Comparison of ENCODE assay signal across 1 cellular context in genomic region chr21:33380483-33380998, GRCh38.
TF ChIP-seq lines count a peak whose summit lies in the region.

No MANE protein-coding gene starts in this region.

TF ChIP-seq in GM12878, 131 proteins besides CTCF, POLR2A, EP300 and RAD21 (continues in another document):
- TF ChIP-seq BCL3 (IDR thresholded peaks at IDR 0.05; ENCODE audit: borderline replicate concordance, insufficient read depth, low read depth, low read length, poor library complexity, severe bottlenecking) (peak; percentile 97), CBX5 (IDR thresholded peaks at IDR 0.05; ENCODE audit: low read depth) (0 out of 2 replicates have a peak, but pooled peaks have one; percentile 39), IKZF1 (conservative IDR thresholded peaks at IDR 0.05) (peak; percentile 69), NBN (IDR thresholded peaks at IDR 0.05) (peak; percentile 50; the same call in 1 of the 2 replicates), IRF3 (IDR thresholded peaks at IDR 0.05) (no peak), POLR2AphosphoS5 (IDR thresholded peaks at IDR 0.05; ENCODE audit: low read length) (peak; percentile 78), ATF7 (IDR thresholded peaks at IDR 0.05; ENCODE audit: low read depth) (peak; percentile 61; the same call in 1 of the 2 replicates), CBFB (IDR thresholded peaks at IDR 0.05; ENCODE audit: low read depth) (no peak), ZBED1 (IDR thresholded peaks at IDR 0.05; ENCODE audit: borderline replicate concordance) (no peak), E4F1 (IDR thresholded peaks at IDR 0.05; ENCODE audit: borderline replicate concordance, partially characterized antibody) (no peak), BRCA1 (IDR thresholded peaks at IDR 0.05; ENCODE audit: low read depth, low read length) (no peak), PRDM15 (CRISPR knock-in tag; IDR thresholded peaks at IDR 0.05) (no peak), SMAD1 (IDR thresholded peaks at IDR 0.05; ENCODE audit: low read depth, partially characterized antibody) (no peak), MEF2B (IDR thresholded peaks at IDR 0.05; ENCODE audit: partially characterized antibody, poor library complexity, severe bottlenecking) (peak; percentile 52), POLR2AphosphoS2 (IDR thresholded peaks at IDR 0.05; ENCODE audit: low read depth, low read length) (no peak), BACH1 (IDR thresholded peaks at IDR 0.05; ENCODE audit: borderline replicate concordance) (peak; percentile 31; the same call in 1 of the 2 replicates), BHLHE40 (IDR thresholded peaks at IDR 0.05; ENCODE audit: borderline replicate concordance in 1 of 2, low read depth in 2 of 2, low read length in 1 of 2) (peak; percentile 27 to 44; a peak in 1 of 4 replicates), SIX5 (IDR thresholded peaks at IDR 0.05; ENCODE audit: low read depth, low read length, severe bottlenecking) (no peak), TCF3 (IDR thresholded peaks at IDR 0.05; ENCODE audit: borderline replicate concordance, insufficient read depth, low read depth, low read length) (0 out of 2 replicates have a peak, but pooled peaks have one; percentile 43), NFIC (IDR thresholded peaks at IDR 0.05; ENCODE audit: low read depth, low read length) (no peak; the same call in 1 of the 2 replicates), MXI1 (IDR thresholded peaks at IDR 0.05; ENCODE audit: low read depth, low read length) (no peak), SRF (IDR thresholded peaks at IDR 0.05; ENCODE audit: low read depth in 2 of 2, low read length in 2 of 2) (peak; percentile 100), RUNX3 (IDR thresholded peaks at IDR 0.05; ENCODE audit: low read length) (no peak), CHD1 (IDR thresholded peaks at IDR 0.05; ENCODE audit: low read depth, low read length) (no peak), BMI1 (IDR thresholded peaks at IDR 0.05; ENCODE audit: borderline replicate concordance) (no peak), ZSCAN29 (IDR thresholded peaks at IDR 0.05) (no peak), SUZ12 (IDR thresholded peaks at IDR 0.05; ENCODE audit: unreplicated experiment) (no peak)
- TF ChIP-seq, protein P1, sequence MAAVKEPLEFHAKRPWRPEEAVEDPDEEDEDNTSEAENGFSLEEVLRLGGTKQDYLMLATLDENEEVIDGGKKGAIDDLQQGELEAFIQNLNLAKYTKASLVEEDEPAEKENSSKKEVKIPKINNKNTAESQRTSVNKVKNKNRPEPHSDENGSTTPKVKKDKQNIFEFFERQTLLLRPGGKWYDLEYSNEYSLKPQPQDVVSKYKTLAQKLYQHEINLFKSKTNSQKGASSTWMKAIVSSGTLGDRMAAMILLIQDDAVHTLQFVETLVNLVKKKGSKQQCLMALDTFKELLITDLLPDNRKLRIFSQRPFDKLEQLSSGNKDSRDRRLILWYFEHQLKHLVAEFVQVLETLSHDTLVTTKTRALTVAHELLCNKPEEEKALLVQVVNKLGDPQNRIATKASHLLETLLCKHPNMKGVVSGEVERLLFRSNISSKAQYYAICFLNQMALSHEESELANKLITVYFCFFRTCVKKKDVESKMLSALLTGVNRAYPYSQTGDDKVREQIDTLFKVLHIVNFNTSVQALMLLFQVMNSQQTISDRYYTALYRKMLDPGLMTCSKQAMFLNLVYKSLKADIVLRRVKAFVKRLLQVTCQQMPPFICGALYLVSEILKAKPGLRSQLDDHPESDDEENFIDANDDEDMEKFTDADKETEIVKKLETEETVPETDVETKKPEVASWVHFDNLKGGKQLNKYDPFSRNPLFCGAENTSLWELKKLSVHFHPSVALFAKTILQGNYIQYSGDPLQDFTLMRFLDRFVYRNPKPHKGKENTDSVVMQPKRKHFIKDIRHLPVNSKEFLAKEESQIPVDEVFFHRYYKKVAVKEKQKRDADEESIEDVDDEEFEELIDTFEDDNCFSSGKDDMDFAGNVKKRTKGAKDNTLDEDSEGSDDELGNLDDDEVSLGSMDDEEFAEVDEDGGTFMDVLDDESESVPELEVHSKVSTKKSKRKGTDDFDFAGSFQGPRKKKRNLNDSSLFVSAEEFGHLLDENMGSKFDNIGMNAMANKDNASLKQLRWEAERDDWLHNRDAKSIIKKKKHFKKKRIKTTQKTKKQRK (IDR thresholded peaks at IDR 0.05; ENCODE audit: low read depth, low read length): no peak
- TF ChIP-seq, protein P2, sequence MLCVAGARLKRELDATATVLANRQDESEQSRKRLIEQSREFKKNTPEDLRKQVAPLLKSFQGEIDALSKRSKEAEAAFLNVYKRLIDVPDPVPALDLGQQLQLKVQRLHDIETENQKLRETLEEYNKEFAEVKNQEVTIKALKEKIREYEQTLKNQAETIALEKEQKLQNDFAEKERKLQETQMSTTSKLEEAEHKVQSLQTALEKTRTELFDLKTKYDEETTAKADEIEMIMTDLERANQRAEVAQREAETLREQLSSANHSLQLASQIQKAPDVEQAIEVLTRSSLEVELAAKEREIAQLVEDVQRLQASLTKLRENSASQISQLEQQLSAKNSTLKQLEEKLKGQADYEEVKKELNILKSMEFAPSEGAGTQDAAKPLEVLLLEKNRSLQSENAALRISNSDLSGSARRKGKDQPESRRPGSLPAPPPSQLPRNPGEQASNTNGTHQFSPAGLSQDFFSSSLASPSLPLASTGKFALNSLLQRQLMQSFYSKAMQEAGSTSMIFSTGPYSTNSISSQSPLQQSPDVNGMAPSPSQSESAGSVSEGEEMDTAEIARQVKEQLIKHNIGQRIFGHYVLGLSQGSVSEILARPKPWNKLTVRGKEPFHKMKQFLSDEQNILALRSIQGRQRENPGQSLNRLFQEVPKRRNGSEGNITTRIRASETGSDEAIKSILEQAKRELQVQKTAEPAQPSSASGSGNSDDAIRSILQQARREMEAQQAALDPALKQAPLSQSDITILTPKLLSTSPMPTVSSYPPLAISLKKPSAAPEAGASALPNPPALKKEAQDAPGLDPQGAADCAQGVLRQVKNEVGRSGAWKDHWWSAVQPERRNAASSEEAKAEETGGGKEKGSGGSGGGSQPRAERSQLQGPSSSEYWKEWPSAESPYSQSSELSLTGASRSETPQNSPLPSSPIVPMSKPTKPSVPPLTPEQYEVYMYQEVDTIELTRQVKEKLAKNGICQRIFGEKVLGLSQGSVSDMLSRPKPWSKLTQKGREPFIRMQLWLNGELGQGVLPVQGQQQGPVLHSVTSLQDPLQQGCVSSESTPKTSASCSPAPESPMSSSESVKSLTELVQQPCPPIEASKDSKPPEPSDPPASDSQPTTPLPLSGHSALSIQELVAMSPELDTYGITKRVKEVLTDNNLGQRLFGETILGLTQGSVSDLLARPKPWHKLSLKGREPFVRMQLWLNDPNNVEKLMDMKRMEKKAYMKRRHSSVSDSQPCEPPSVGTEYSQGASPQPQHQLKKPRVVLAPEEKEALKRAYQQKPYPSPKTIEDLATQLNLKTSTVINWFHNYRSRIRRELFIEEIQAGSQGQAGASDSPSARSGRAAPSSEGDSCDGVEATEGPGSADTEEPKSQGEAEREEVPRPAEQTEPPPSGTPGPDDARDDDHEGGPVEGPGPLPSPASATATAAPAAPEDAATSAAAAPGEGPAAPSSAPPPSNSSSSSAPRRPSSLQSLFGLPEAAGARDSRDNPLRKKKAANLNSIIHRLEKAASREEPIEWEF (IDR thresholded peaks at IDR 0.05; ENCODE audit: insufficient replicate concordance, low read depth, low read length): no peak
- TF ChIP-seq, protein P3, sequence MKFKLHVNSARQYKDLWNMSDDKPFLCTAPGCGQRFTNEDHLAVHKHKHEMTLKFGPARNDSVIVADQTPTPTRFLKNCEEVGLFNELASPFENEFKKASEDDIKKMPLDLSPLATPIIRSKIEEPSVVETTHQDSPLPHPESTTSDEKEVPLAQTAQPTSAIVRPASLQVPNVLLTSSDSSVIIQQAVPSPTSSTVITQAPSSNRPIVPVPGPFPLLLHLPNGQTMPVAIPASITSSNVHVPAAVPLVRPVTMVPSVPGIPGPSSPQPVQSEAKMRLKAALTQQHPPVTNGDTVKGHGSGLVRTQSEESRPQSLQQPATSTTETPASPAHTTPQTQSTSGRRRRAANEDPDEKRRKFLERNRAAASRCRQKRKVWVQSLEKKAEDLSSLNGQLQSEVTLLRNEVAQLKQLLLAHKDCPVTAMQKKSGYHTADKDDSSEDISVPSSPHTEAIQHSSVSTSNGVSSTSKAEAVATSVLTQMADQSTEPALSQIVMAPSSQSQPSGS (IDR thresholded peaks at IDR 0.05; ENCODE audit: low read length): peak; percentile 74
- TF ChIP-seq, protein P4, sequence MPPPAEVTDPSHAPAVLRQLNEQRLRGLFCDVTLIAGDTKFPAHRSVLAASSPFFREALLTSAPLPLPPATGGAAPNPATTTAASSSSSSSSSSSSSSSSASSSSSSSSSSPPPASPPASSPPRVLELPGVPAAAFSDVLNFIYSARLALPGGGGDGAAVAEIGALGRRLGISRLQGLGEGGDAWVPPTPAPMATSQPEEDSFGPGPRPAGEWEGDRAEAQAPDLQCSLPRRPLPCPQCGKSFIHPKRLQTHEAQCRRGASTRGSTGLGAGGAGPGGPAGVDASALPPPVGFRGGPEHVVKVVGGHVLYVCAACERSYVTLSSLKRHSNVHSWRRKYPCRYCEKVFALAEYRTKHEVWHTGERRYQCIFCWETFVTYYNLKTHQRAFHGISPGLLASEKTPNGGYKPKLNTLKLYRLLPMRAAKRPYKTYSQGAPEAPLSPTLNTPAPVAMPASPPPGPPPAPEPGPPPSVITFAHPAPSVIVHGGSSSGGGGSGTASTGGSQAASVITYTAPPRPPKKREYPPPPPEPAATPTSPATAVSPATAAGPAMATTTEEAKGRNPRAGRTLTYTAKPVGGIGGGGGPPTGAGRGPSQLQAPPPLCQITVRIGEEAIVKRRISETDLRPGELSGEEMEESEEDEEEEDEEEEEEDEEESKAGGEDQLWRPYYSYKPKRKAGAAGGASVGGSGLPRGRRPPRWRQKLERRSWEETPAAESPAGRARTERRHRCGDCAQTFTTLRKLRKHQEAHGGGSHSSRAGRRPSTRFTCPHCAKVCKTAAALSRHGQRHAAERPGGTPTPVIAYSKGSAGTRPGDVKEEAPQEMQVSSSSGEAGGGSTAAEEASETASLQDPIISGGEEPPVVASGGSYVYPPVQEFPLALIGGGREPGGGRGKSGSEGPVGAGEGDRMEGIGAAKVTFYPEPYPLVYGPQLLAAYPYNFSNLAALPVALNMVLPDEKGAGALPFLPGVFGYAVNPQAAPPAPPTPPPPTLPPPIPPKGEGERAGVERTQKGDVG (CRISPR knock-in tag; IDR thresholded peaks at IDR 0.05): no peak
